ENCODE assay signal across 5 cellular contexts in the genomic region with DNA sequence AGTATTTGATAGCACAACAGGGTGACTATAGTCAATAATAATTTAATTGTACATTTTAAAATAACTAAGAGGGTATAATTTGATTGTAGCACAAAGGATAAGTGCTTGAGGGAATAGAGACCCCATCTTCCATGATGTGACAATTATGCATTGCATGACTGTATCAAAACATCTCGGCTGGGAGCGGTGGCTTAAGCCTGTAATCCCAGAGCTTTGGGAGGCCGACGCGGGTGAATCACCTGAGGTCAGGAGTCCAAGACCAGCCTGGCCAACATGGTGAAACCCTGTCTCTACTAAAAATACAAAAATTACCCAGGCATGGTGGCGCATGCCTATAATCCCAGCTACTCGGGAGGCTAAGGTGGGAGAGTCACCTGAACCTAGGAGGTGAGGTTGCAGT. TPM values are rescaled to one million over a fixed set of nuclear protein-coding genes. Genes with fewer than 3 reads are reported as not detected.
"Had no signal": no experiment of that assay in that cellular context is flagged by ENCODE, and none has a peak within 500 bp of the region (broad histone marks: within the 10 kb centered on the region; RNA-seq: fewer than 3 reads in every experiment).

No MANE protein-coding gene starts in this region.

RNA-seq across cellular contexts. Expression of gene ST8SIA3, which starts 44.5 kb away (rescaled TPM):
- total RNA-seq: MCF 10A, NCI-H460, PC-3, Right ventricle myocardium superior, SJSA1 had no signal
